In the genomic region with DNA sequence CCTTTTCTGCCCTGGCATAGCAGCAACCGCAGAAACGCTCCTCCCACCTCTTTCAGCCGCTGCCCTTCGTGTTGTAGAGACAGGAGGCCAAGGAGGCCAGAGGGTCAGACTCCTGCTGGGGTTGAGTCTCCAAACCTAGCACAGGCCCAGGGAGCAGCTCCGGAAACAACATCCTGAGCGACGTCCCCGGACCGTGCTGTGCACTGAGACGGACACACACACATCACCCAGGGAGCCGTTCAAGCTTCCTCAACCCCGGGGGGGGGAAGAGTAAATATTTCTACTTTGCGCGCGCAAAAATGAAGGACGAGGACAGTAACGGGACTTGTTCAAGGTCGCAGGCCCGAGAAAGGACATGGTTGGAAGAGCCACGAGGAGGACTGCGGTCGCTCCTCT, we compare ENCODE assay signal across 1 cellular context.
TF ChIP-seq lines count a peak whose summit lies in the region.

No MANE protein-coding gene starts in this region.

TF ChIP-seq in IMR-90, 13 proteins besides CTCF, POLR2A, EP300 and RAD21:
- TF ChIP-seq, protein P1, sequence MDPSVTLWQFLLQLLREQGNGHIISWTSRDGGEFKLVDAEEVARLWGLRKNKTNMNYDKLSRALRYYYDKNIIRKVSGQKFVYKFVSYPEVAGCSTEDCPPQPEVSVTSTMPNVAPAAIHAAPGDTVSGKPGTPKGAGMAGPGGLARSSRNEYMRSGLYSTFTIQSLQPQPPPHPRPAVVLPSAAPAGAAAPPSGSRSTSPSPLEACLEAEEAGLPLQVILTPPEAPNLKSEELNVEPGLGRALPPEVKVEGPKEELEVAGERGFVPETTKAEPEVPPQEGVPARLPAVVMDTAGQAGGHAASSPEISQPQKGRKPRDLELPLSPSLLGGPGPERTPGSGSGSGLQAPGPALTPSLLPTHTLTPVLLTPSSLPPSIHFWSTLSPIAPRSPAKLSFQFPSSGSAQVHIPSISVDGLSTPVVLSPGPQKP (IDR thresholded peaks at IDR 0.05; ENCODE audit: borderline replicate concordance, low read depth, low read length), result no peak
- TF ChIP-seq RCOR1 (IDR thresholded peaks at IDR 0.05; ENCODE audit: insufficient replicate concordance, low read length) (no peak), SMC3 (IDR thresholded peaks at IDR 0.05; ENCODE audit: low read depth, low read length) (no peak)
TF ChIP-seq in IMR-90: peak in this region for 0.
